8 cellular contexts compared by ENCODE assay signal in genomic region chr20:51318058-51318960, GRCh38.
DNase-seq lines count a peak whose midpoint lies in the region; ATAC-seq and TF ChIP-seq lines count a peak whose summit lies in the region.

No MANE protein-coding gene starts in this region.

- H3K4me3 ChIP-seq in DOHH2 (ENCODE audit: low read length): no peak overlapping the region
- no peak overlapping the region for H3K4me3 ChIP-seq in vagina

- no peaks in the 10 kb centered on the region for H3K9me2 ChIP-seq in DOHH2 (replicated peaks; ENCODE audit: control insufficient read depth, low read length)

- H3K27me3 Mint-ChIP-seq in nephron (ENCODE audit: low read depth): peaks cover 26% of the 10 kb centered on the region

- TF ChIP-seq CTCF in DOHH2 (IDR thresholded peaks at IDR 0.05; ENCODE audit: low read depth, low read length, poor library complexity, severe bottlenecking) (peak; percentile 91), nephron (IDR thresholded peaks at IDR 0.05; ENCODE audit: unreplicated experiment in 3 of 3) (peak; percentile 39 to 51 (median 40)), vagina (IDR thresholded peaks at IDR 0.05) (no peak)

- no peak overlapping the region for H3K27ac ChIP-seq in DOHH2 (ENCODE audit: low read depth, low read length)
- H3K27ac ChIP-seq in vagina: no peak overlapping the region

- no peak for ATAC-seq in HG03139 (IDR thresholded peaks at IDR 0.05; ENCODE audit: unreplicated experiment)

- H3K36me3 Mint-ChIP-seq in nephron (ENCODE audit: low read depth): no peaks in the 10 kb centered on the region

- no peaks in the 10 kb centered on the region for H3F3A ChIP-seq in DOHH2 (ENCODE audit: control insufficient read depth, insufficient read depth)

- H3K4me2 ChIP-seq in DOHH2 (ENCODE audit: low read length): no peak overlapping the region

- H3K27ac Mint-ChIP-seq in nephron: no peak overlapping the region

- no peak for TF ChIP-seq POLR2A in vagina (IDR thresholded peaks at IDR 0.05)

- peaks cover 2% of the 10 kb centered on the region for H3K9me3 Mint-ChIP-seq in nephron

- DNase-seq in NCI-H1092 (lab: John Stamatoyannopoulos, UW) (peak; percentile 20), ecto neural progenitor cell (ENCODE audit: low spot score) (peak; percentile 92), vagina (ENCODE audit: extremely low spot score in 2 of 2) (no peak), cerebellum (ENCODE audit: low spot score) (no peak)
- DNase-seq in activated CD4-positive, alpha-beta T cell treated with anti-CD3 and anti-CD28 coated beads for 4 hours: peak; percentile 26 to 40

- H3K4me1 Mint-ChIP-seq in nephron: no peaks in the 10 kb centered on the region

- no peaks in the 10 kb centered on the region for H3K4me1 ChIP-seq in DOHH2 (ENCODE audit: control insufficient read depth, low read length)
- H3K4me1 ChIP-seq in vagina: no peaks in the 10 kb centered on the region

- no peaks in the 10 kb centered on the region for H3K9me3 ChIP-seq in DOHH2 (ENCODE audit: control insufficient read depth, insufficient read depth, low read length)
- no peaks in the 10 kb centered on the region for H3K9me3 ChIP-seq in vagina

- H3K79me2 ChIP-seq in DOHH2 (ENCODE audit: control insufficient read depth, low read length): no peaks in the 10 kb centered on the region

- no peak overlapping the region for H3K4me3 Mint-ChIP-seq in nephron

- intact Hi-C loops in vagina (cut with DNase I): no loop called here

- no peaks in the 10 kb centered on the region for H4K20me1 ChIP-seq in DOHH2 (ENCODE audit: control insufficient read depth, insufficient read depth, low read depth, low read length)

- no peaks in the 10 kb centered on the region for H3K36me3 ChIP-seq in DOHH2 (ENCODE audit: control insufficient read depth, low read length)
- no peaks in the 10 kb centered on the region for H3K36me3 ChIP-seq in vagina

- H3K27me3 ChIP-seq in DOHH2 (ENCODE audit: control insufficient read depth, low read length) (no peaks in the 10 kb centered on the region), vagina (no peaks in the 10 kb centered on the region)

Comparison
In these comparisons a context has a peak if more than half of its experiments do, and no peak if none do; other contexts are left out.
1. CTCF ChIP-seq: peak in DOHH2 (single experiment) and nephron (3 of 3); none in vagina (0 of 3).
2. DNase-seq: peak in NCI-H1092 (single experiment), activated CD4-positive, alpha-beta T cell treated with anti-CD3 and anti-CD28 coated beads for 4 hours (2 of 2) and ecto neural progenitor cell (single experiment); none in vagina (0 of 2) and cerebellum (single experiment).